10 cellular contexts compared by ENCODE assay signal in the genomic region with DNA sequence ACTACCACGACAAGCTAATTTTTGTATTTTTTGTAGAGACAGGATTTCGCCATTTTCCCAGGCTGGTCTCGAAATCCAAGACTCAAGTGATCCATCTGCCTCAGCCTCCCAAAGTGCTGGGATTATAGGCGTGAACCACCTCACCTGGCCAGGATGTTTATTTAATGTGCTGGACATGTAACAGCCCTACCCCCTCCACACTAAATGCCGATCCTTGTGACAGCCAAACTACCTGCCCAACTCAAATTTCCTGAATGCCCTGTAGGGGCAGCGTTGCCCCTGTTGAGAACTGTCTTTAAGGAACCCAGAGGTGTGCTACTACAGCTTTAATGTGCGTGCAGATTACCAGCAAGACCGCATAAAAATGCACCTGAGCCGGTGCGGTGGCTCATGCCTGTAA. TPM values are rescaled to one million over a fixed set of nuclear protein-coding genes. Genes with fewer than 3 reads are reported as not detected.
A peak's percentile ranks its signal among the peaks of the same experiment; 100 is the strongest.
DNase-seq lines count a peak whose midpoint lies in the region; ATAC-seq and TF ChIP-seq lines count a peak whose summit lies in the region.
"Had no signal": no experiment of that assay in that cellular context is flagged by ENCODE, and none has a peak within 500 bp of the region (broad histone marks: within the 10 kb centered on the region; RNA-seq: fewer than 3 reads in every experiment).

No MANE protein-coding gene starts in this region.

- H3K4me2 ChIP-seq in OCI-LY7 (ENCODE audit: low read length): no peak overlapping the region

- DNase-seq in AG04450 (ENCODE audit: low read depth, low spot score) (no peak), Daoy (ENCODE audit: low read depth) (peak; percentile 28), OCI-LY7 (ENCODE audit: low spot score) (no peak), germinal center (ENCODE audit: low spot score) (peak; percentile 6), NCI-H1436 treated with DMSO at 0.1 percent for 48 hours (lab: John Stamatoyannopoulos, UW) (no peak)
- DNase-seq in naive thymus-derived CD4-positive, alpha-beta T cell: no peak
- no peak for DNase-seq in stimulated activated CD4-positive, alpha-beta T cell treated with anti-CD3 and anti-CD28 coated beads, Interleukin-2, amount 100 ng/mL, for 24 hours
- no peak for DNase-seq in CD8-positive, alpha-beta memory T cell
- DNase-seq: activated naive CD8-positive, alpha-beta T cell treated with anti-CD3 and anti-CD28 coated beads, Interleukin-2, amount 50 U/mL, for 24 hours; stimulated activated CD4-positive, alpha-beta T cell treated with anti-CD3 and anti-CD28 coated beads, Interleukin-12 subunit alpha, Interleukin-12 subunit beta, amount 100 ng/mL, for 4 hours had no signal

- peak; percentile 19 for TF ChIP-seq CTCF in AG04450 (IDR thresholded peaks at IDR 0.05; ENCODE audit: low read depth, low read length)
- peak; percentile 47 for TF ChIP-seq CTCF in OCI-LY7 (conservative IDR thresholded peaks at IDR 0.05; ENCODE audit: low read length)

- no peak overlapping the region for H2AFZ ChIP-seq in OCI-LY7 (ENCODE audit: low read length)

- H3K4me3 ChIP-seq in AG04450 (ENCODE audit: low read depth, low read length) (no peak overlapping the region), OCI-LY7 (ENCODE audit: low read depth, low read length, poor library complexity, severe bottlenecking) (no peak overlapping the region)
- H3K4me3 ChIP-seq in naive thymus-derived CD4-positive, alpha-beta T cell (ENCODE audit: low read length): no peak overlapping the region
- H3K4me3 ChIP-seq in CD8-positive, alpha-beta memory T cell (ENCODE audit: low read length): no peak overlapping the region

- intact Hi-C loops in OCI-LY7 (cut with micrococcal nuclease; ENCODE audit: unreplicated experiment): no loop called here
- intact Hi-C loops in naive thymus-derived CD4-positive, alpha-beta T cell (cut with micrococcal nuclease): no loop called here

- no peaks in the 10 kb centered on the region for H3K9me2 ChIP-seq in OCI-LY7 (ENCODE audit: insufficient read depth, low read length)

- H3K9me3 ChIP-seq in AG04450 (ENCODE audit: control insufficient read depth, insufficient read depth, low read length) (no peaks in the 10 kb centered on the region), OCI-LY7 (ENCODE audit: low read length) (no peaks in the 10 kb centered on the region)
- no peaks in the 10 kb centered on the region for H3K9me3 ChIP-seq in naive thymus-derived CD4-positive, alpha-beta T cell (ENCODE audit: control insufficient read depth in 2 of 3, low read length in 3 of 3)
- no peaks in the 10 kb centered on the region for H3K9me3 ChIP-seq in CD8-positive, alpha-beta memory T cell (ENCODE audit: low read length)

- no peaks in the 10 kb centered on the region for H3K4me1 ChIP-seq in OCI-LY7 (ENCODE audit: insufficient read depth, low read length, poor library complexity, severe bottlenecking)
- no peaks in the 10 kb centered on the region for H3K4me1 ChIP-seq in naive thymus-derived CD4-positive, alpha-beta T cell (ENCODE audit: control insufficient read depth in 2 of 2, insufficient read depth in 2 of 2, low read length in 2 of 2)
- H3K4me1 ChIP-seq in CD8-positive, alpha-beta memory T cell (ENCODE audit: insufficient read depth, low read length): no peaks in the 10 kb centered on the region

- no peaks in the 10 kb centered on the region for H3K4me1 Mint-ChIP-seq in naive thymus-derived CD4-positive, alpha-beta T cell
- H3K4me1 Mint-ChIP-seq in CD8-positive, alpha-beta memory T cell: no peaks in the 10 kb centered on the region
- H3K4me1 Mint-ChIP-seq: activated naive CD8-positive, alpha-beta T cell treated with anti-CD3 and anti-CD28 coated beads, Interleukin-2, amount 50 U/mL, for 24 hours had no signal

- no peaks in the 10 kb centered on the region for H3K36me3 ChIP-seq in OCI-LY7 (ENCODE audit: insufficient read depth, low read length)
- H3K36me3 ChIP-seq in naive thymus-derived CD4-positive, alpha-beta T cell (ENCODE audit: control insufficient read depth in 2 of 3, insufficient read depth in 3 of 3, low read length in 3 of 3): no peaks in the 10 kb centered on the region
- no peaks in the 10 kb centered on the region for H3K36me3 ChIP-seq in CD8-positive, alpha-beta memory T cell (ENCODE audit: insufficient read depth, low read length)

- H3K27me3 Mint-ChIP-seq in naive thymus-derived CD4-positive, alpha-beta T cell: peaks cover 15 to 31% (median 20%) of the 10 kb centered on the region in 5 donors
- H3K27me3 Mint-ChIP-seq in CD8-positive, alpha-beta memory T cell: peaks cover 11 to 36% of the 10 kb centered on the region in 2 donors

- no peaks in the 10 kb centered on the region for H3K36me3 Mint-ChIP-seq in naive thymus-derived CD4-positive, alpha-beta T cell
- H3K36me3 Mint-ChIP-seq in CD8-positive, alpha-beta memory T cell: no peaks in the 10 kb centered on the region

- H3K27ac Mint-ChIP-seq in naive thymus-derived CD4-positive, alpha-beta T cell: no peak overlapping the region
- H3K27ac Mint-ChIP-seq in CD8-positive, alpha-beta memory T cell: no peak overlapping the region
- H3K27ac Mint-ChIP-seq: activated naive CD8-positive, alpha-beta T cell treated with anti-CD3 and anti-CD28 coated beads, Interleukin-2, amount 50 U/mL, for 24 hours had no signal

- no peak for ATAC-seq in naive thymus-derived CD4-positive, alpha-beta T cell
- ATAC-seq: activated naive CD8-positive, alpha-beta T cell treated with anti-CD3 and anti-CD28 coated beads, Interleukin-2, amount 50 U/mL, for 24 hours had no signal

- CTCF ChIA-PET in AG04450 (lab: Charles Lee) (no interaction called here), OCI-LY7 (lab: Charles Lee; ENCODE audit: unreplicated experiment) (no interaction called here)
- CTCF ChIA-PET in naive thymus-derived CD4-positive, alpha-beta T cell (lab: Charles Lee): no interaction called here
- CTCF ChIA-PET in CD8-positive, alpha-beta memory T cell (lab: Charles Lee): no interaction called here

- BruUV-seq in OCI-LY7 (replicated peaks; lab: Mats Ljungman, UMichigan): no TSS peak

- no peak overlapping the region for H3K4me3 Mint-ChIP-seq in naive thymus-derived CD4-positive, alpha-beta T cell
- H3K4me3 Mint-ChIP-seq in CD8-positive, alpha-beta memory T cell: no peak overlapping the region
- H3K4me3 Mint-ChIP-seq: activated naive CD8-positive, alpha-beta T cell treated with anti-CD3 and anti-CD28 coated beads, Interleukin-2, amount 50 U/mL, for 24 hours had no signal

- H3K9me3 Mint-ChIP-seq in naive thymus-derived CD4-positive, alpha-beta T cell: no peaks in the 10 kb centered on the region
- no peaks in the 10 kb centered on the region for H3K9me3 Mint-ChIP-seq in CD8-positive, alpha-beta memory T cell
- H3K9me3 Mint-ChIP-seq: activated naive CD8-positive, alpha-beta T cell treated with anti-CD3 and anti-CD28 coated beads, Interleukin-2, amount 50 U/mL, for 24 hours had no signal

- POLR2A ChIA-PET in AG04450 (lab: Yijun Ruan, JAX): no interaction called here
- POLR2A ChIA-PET in OCI-LY7 (lab: Charles Lee): interaction anchor here (0.7 kb wide), 1 partner anchor 417 kb away, joined by 3 read pairs; no protein-coding TSS in a partner anchor
- POLR2A ChIA-PET in naive thymus-derived CD4-positive, alpha-beta T cell (lab: Charles Lee): no interaction called here
- POLR2A ChIA-PET in CD8-positive, alpha-beta memory T cell (lab: Charles Lee): no interaction called here

- H3K79me2 ChIP-seq in OCI-LY7 (ENCODE audit: insufficient read depth, low read depth, low read length): no peaks in the 10 kb centered on the region

- peaks cover 3% of the 10 kb centered on the region for H3K27me3 ChIP-seq in AG04450 (ENCODE audit: control insufficient read depth, insufficient read depth, low read length)
- peaks cover 0 to 3% of the 10 kb centered on the region in 2 donors for H3K27me3 ChIP-seq in naive thymus-derived CD4-positive, alpha-beta T cell (ENCODE audit: control insufficient read depth in 2 of 2, insufficient read depth in 2 of 2, low read length in 2 of 2)
- H3K27me3 ChIP-seq in CD8-positive, alpha-beta memory T cell (ENCODE audit: insufficient read depth, low read length, poor library complexity, severe bottlenecking): peaks cover 7% of the 10 kb centered on the region

- H3K27ac ChIP-seq in AG04450 (ENCODE audit: low read depth, low read length) (no peak overlapping the region), OCI-LY7 (ENCODE audit: low read depth, low read length, poor library complexity, severe bottlenecking) (no peak overlapping the region)
- H3K27ac ChIP-seq in naive thymus-derived CD4-positive, alpha-beta T cell (ENCODE audit: low read depth, low read length): no peak overlapping the region
- no peak overlapping the region for H3K27ac ChIP-seq in CD8-positive, alpha-beta memory T cell (ENCODE audit: low read depth, low read length)

- H4K20me1 ChIP-seq in OCI-LY7 (ENCODE audit: insufficient read depth, low read length): no peaks in the 10 kb centered on the region

RNA-seq across cellular contexts. Expression of gene KCNK13, which starts 48.1 kb away (rescaled TPM):
- not detected in 2 replicates for polyA plus RNA-seq in AG04450 (2011; rRNA removed)
- polyA minus RNA-seq in AG04450 (2011; rRNA and poly(A)+ RNA removed): not detected in 2 replicates
- 0.23 and 0.60 TPM in 2 replicates for total RNA-seq in Daoy (2014; rRNA removed; shearing (Covaris generic))
- total RNA-seq in OCI-LY7 (2014; rRNA removed; shearing (Covaris generic)): not detected in 2 replicates
- not detected in 2 replicates for total RNA-seq in OCI-LY7 (2022)
- under 1 TPM in 3 of 5 experiments, not detected in 2; 0.19 to 0.73 (median 0.27) TPM for total RNA-seq in naive thymus-derived CD4-positive, alpha-beta T cell
- polyA plus RNA-seq in naive thymus-derived CD4-positive, alpha-beta T cell: not detected
- under 1 TPM; 0.09 to 0.16 TPM for total RNA-seq in CD8-positive, alpha-beta memory T cell
- polyA plus RNA-seq in CD8-positive, alpha-beta memory T cell: not detected

Comparison
In these comparisons a context has a peak if more than half of its experiments do, and no peak if none do; other contexts are left out.
1. DNase-seq: peak in Daoy (single experiment) and germinal center (single experiment); none in AG04450 (single experiment), OCI-LY7 (single experiment), NCI-H1436 treated with DMSO at 0.1 percent for 48 hours (single experiment), naive thymus-derived CD4-positive, alpha-beta T cell (0 of 9), stimulated activated CD4-positive, alpha-beta T cell treated with anti-CD3 and anti-CD28 coated beads, Interleukin-2, amount 100 ng/mL, for 24 hours (0 of 2) and CD8-positive, alpha-beta memory T cell (0 of 5).